In the genomic region with DNA sequence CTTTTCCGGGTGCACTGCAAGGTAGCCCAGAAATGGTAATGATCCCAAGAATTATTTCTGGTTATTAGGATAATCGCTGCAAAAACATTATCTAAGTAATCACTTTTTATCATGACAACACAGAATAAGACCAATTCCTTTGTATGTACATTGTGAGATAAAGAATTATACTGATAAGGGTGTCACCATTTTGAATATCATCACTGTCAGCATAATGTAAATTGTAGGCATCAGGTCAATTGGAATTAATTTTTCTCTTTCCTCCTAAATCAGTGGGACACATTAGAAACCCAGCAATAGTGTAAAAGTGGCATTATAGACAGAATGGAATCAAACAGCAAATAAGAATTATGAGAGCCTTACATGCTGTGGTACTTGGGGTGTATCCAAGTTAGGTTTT, we compare ENCODE assay signal across 34 cellular contexts.
DNase-seq lines count a peak whose midpoint lies in the region; ATAC-seq, FAIRE-seq and TF ChIP-seq lines count a peak whose summit lies in the region.
"Had no signal": no experiment of that assay in that cellular context is flagged by ENCODE, and none has a peak within 500 bp of the region (broad histone marks: within the 10 kb centered on the region; RNA-seq: fewer than 3 reads in every experiment).

No MANE protein-coding gene starts in this region.

- H4K20me1 ChIP-seq in HepG2 (ENCODE audit: insufficient read depth, low read length), result no peaks in the 10 kb centered on the region
- no peaks in the 10 kb centered on the region for H4K20me1 ChIP-seq in IMR-90 (ENCODE audit: insufficient read depth, low read length)
- no peaks in the 10 kb centered on the region for H4K20me1 ChIP-seq in K562 (replicated peaks; ENCODE audit: control insufficient read depth, insufficient read depth, low read length)
- H4K20me1 ChIP-seq: BLaER1; BLaER1 treated with 17β-estradiol and CSF1 and Interleukin-3, amounts not matched to agents 10 nM and 100 nM had no signal

- intact Hi-C loops in HepG2 (cut with micrococcal nuclease; ENCODE audit: unreplicated experiment) (no loop called here), right lobe of liver (cut with DNase I) (no loop called here), IMR-90 (cut with micrococcal nuclease) (no loop called here), K562 (cut with micrococcal nuclease) (no loop called here)

- no peak overlapping the region for H2BK15ac ChIP-seq in IMR-90 (ENCODE audit: low read depth, low read length)

- H2BK5ac ChIP-seq in IMR-90 (ENCODE audit: low read depth, low read length, poor library complexity, severe bottlenecking), result no peak overlapping the region

- dilution Hi-C loops in IMR-90 (cut with HindIII; ENCODE audit: low sequenced_read_pairs, unreplicated experiment), result no loop called here

- no peak overlapping the region for H3K14ac ChIP-seq in IMR-90 (replicated peaks; ENCODE audit: low read depth, low read length)

- H3K4me3 ChIP-seq in HepG2 (replicated peaks in 1 of 3; ENCODE audit: insufficient read depth in 1 of 3, low read depth in 2 of 3, low read length in 3 of 3), result no peak overlapping the region
- H3K4me3 ChIP-seq in right lobe of liver, result no peak overlapping the region
- no peak overlapping the region for H3K4me3 ChIP-seq in A549
- H3K4me3 ChIP-seq in IMR-90 (ENCODE audit: insufficient read depth, low read depth, low read length), result no peak overlapping the region
- no peak overlapping the region for H3K4me3 ChIP-seq in K562
- H3K4me3 ChIP-seq in suprapubic skin, result no peak overlapping the region
- H3K4me3 ChIP-seq: BLaER1; BLaER1 treated with 17β-estradiol and CSF1 and Interleukin-3, amounts not matched to agents 10 nM and 100 nM had no signal

- H3K9ac ChIP-seq in HepG2 (ENCODE audit: insufficient read depth, low read depth, low read length) (no peak overlapping the region), IMR-90 (ENCODE audit: low read depth, low read length) (no peak overlapping the region), K562 (ENCODE audit: insufficient read depth in 1 of 2, low read depth in 2 of 2, low read length in 2 of 2) (no peak overlapping the region)
- H3K9ac ChIP-seq: BLaER1; BLaER1 treated with 17β-estradiol and CSF1 and Interleukin-3, amounts not matched to agents 10 nM and 100 nM had no signal

- TF ChIP-seq EP300 in HepG2 (IDR thresholded peaks at IDR 0.05; ENCODE audit: low read depth in 2 of 2, low read length in 2 of 2), result no peak
- no peak for TF ChIP-seq EP300 in HepG2 (CRISPR knock-in tag; IDR thresholded peaks at IDR 0.05; ENCODE audit: borderline replicate concordance)
- no peak for TF ChIP-seq EP300 in A549 (IDR thresholded peaks at IDR 0.05)
- TF ChIP-seq EP300 in K562 (IDR thresholded peaks at IDR 0.05; ENCODE audit: low read length), result no peak
- TF ChIP-seq EP300 in suprapubic skin (IDR thresholded peaks at IDR 0.05), result no peak

- no TSS peak for BruUV-seq in HepG2 (replicated peaks; lab: Mats Ljungman, UMichigan)
- no TSS peak for BruUV-seq in IMR-90 (replicated peaks; lab: Mats Ljungman, UMichigan)
- no TSS peak for BruUV-seq in K562 (replicated peaks; lab: Mats Ljungman, UMichigan)

- ATAC-seq in HepG2 (no peak), right lobe of liver (no peak), A549 (no peak), IMR-90 (ENCODE audit: low read depth) (no peak), K562 (no peak), HG02571 (IDR thresholded peaks at IDR 0.05; ENCODE audit: unreplicated experiment) (no peak), GM21528 (IDR thresholded peaks at IDR 0.05; ENCODE audit: low FRiP score, unreplicated experiment) (no peak)
- ATAC-seq: CD8-positive, alpha-beta T cell had no signal

- H3K27ac ChIP-seq in HepG2 (ENCODE audit: extremely low read length, insufficient read depth, low read length), result no peak overlapping the region
- no peak overlapping the region for H3K27ac ChIP-seq in right lobe of liver
- no peak overlapping the region for H3K27ac ChIP-seq in A549
- H3K27ac ChIP-seq in IMR-90 (ENCODE audit: insufficient read depth, low read length), result no peak overlapping the region
- no peak overlapping the region for H3K27ac ChIP-seq in K562 (ENCODE audit: extremely low read depth, low read depth, low read length)
- no peak overlapping the region for H3K27ac ChIP-seq in suprapubic skin
- H3K27ac ChIP-seq: 22Rv1; BLaER1; BLaER1 treated with 17β-estradiol and CSF1 and Interleukin-3, amounts not matched to agents 10 nM and 100 nM; C4-2B had no signal

- no peak for TF ChIP-seq RAD21 in HepG2 (CRISPR knock-in tag; IDR thresholded peaks at IDR 0.05)
- no peak for TF ChIP-seq RAD21 in A549 (conservative IDR thresholded peaks at IDR 0.05 in 1 of 2, IDR thresholded peaks at IDR 0.05 in 1 of 2)
- no peak for TF ChIP-seq RAD21 in IMR-90 (IDR thresholded peaks at IDR 0.05; ENCODE audit: low read length)
- TF ChIP-seq RAD21 in K562 (CRISPR knock-in tag; conservative IDR thresholded peaks at IDR 0.05 in 1 of 2, IDR thresholded peaks at IDR 0.05 in 1 of 2), result no peak

- H3K56ac ChIP-seq in IMR-90 (ENCODE audit: extremely low read depth, insufficient read depth, low read length), result no peak overlapping the region

- H3K36me3 ChIP-seq in HepG2 (replicated peaks in 1 of 2; ENCODE audit: control insufficient read depth in 1 of 2, insufficient read depth in 2 of 2, low read length in 2 of 2) (no peaks in the 10 kb centered on the region), right lobe of liver (no peaks in the 10 kb centered on the region), IMR-90 (ENCODE audit: control insufficient read depth, insufficient read depth, low read length) (no peaks in the 10 kb centered on the region), K562 (ENCODE audit: control insufficient read depth, insufficient read depth, low read length) (no peaks in the 10 kb centered on the region), suprapubic skin (no peaks in the 10 kb centered on the region)
- H3K36me3 ChIP-seq: BE2C; BLaER1; BLaER1 treated with 17β-estradiol and CSF1 and Interleukin-3, amounts not matched to agents 10 nM and 100 nM had no signal

- H3K23ac ChIP-seq in IMR-90 (ENCODE audit: low read depth, low read length), result no peak overlapping the region

- CTCF ChIA-PET in HepG2 (lab: Yijun Ruan, JAX; ENCODE audit: low intra/inter-chr PET ratio, low total read pairs), result no interaction called here
- CTCF ChIA-PET in A549 (lab: Yijun Ruan, JAX), result interaction anchor here (1.8 kb wide), 1 partner anchor 21 kb away, joined by 5 read pairs; no protein-coding TSS in a partner anchor
- CTCF ChIA-PET in IMR-90 (lab: Yijun Ruan, JAX), result interaction anchor here (1.5 kb wide), 1 partner anchor 9 kb away, joined by 3 read pairs; no protein-coding TSS in a partner anchor
- CTCF ChIA-PET in K562 (lab: Yijun Ruan, JAX; ENCODE audit: low intra/inter-chr PET ratio), result no interaction called here

- no peak overlapping the region for H3K4ac ChIP-seq in IMR-90 (ENCODE audit: low read depth, low read length)

- no peak for TF ChIP-seq POLR2A in HepG2 (IDR thresholded peaks at IDR 0.05; ENCODE audit: insufficient read depth in 1 of 2, low read depth in 2 of 2, low read length in 2 of 2)
- TF ChIP-seq POLR2A in right lobe of liver (IDR thresholded peaks at IDR 0.05), result no peak
- no peak for TF ChIP-seq POLR2A in A549 (IDR thresholded peaks at IDR 0.05; ENCODE audit: low read length)
- TF ChIP-seq POLR2A in IMR-90 (IDR thresholded peaks at IDR 0.05; ENCODE audit: low read depth, low read length), result no peak
- TF ChIP-seq POLR2A in K562 (conservative IDR thresholded peaks at IDR 0.05), result no peak
- TF ChIP-seq POLR2A in suprapubic skin (IDR thresholded peaks at IDR 0.05), result no peak

- no peak overlapping the region for H2BK120ac ChIP-seq in IMR-90 (ENCODE audit: low read depth, low read length)

- no peak overlapping the region for H4K5ac ChIP-seq in IMR-90 (ENCODE audit: low read depth, low read length)

- H3K79me2 ChIP-seq in HepG2 (ENCODE audit: insufficient read depth, low read length) (no peaks in the 10 kb centered on the region), K562 (ENCODE audit: control insufficient read depth, insufficient read depth, low read length) (no peaks in the 10 kb centered on the region)

- H3K9me3 ChIP-seq in HepG2 (ENCODE audit: low read length) (no peaks in the 10 kb centered on the region), right lobe of liver (no peaks in the 10 kb centered on the region), A549 (no peaks in the 10 kb centered on the region), IMR-90 (ENCODE audit: control insufficient read depth, insufficient read depth, low read length) (no peaks in the 10 kb centered on the region), K562 (replicated peaks; ENCODE audit: control insufficient read depth, insufficient read depth, low read depth, low read length) (no peaks in the 10 kb centered on the region), suprapubic skin (no peaks in the 10 kb centered on the region)
- H3K9me3 ChIP-seq: BE2C; BLaER1; BLaER1 treated with 17β-estradiol and CSF1 and Interleukin-3, amounts not matched to agents 10 nM and 100 nM; Caco-2 had no signal

- H3K27me3 ChIP-seq in HepG2 (ENCODE audit: control insufficient read depth in 1 of 2, insufficient read depth in 2 of 2, low read length in 2 of 2) (no peaks in the 10 kb centered on the region), right lobe of liver (no peaks in the 10 kb centered on the region), IMR-90 (ENCODE audit: control insufficient read depth, insufficient read depth, low read length) (no peaks in the 10 kb centered on the region), K562 (ENCODE audit: control insufficient read depth in 2 of 2, insufficient read depth in 2 of 2, low read length in 2 of 2) (no peaks in the 10 kb centered on the region), suprapubic skin (no peaks in the 10 kb centered on the region)
- H3K27me3 ChIP-seq: BE2C; BLaER1; BLaER1 treated with 17β-estradiol and CSF1 and Interleukin-3, amounts not matched to agents 10 nM and 100 nM had no signal

- H3K4me2 ChIP-seq in HepG2 (ENCODE audit: low read depth, low read length) (no peak overlapping the region), A549 (no peak overlapping the region), IMR-90 (ENCODE audit: low read depth, low read length) (no peak overlapping the region), K562 (ENCODE audit: insufficient read depth, low read length) (no peak overlapping the region)
- H3K4me2 ChIP-seq: BLaER1; BLaER1 treated with 17β-estradiol and CSF1 and Interleukin-3, amounts not matched to agents 10 nM and 100 nM had no signal

- in situ Hi-C loops in HepG2 (cut with HindIII; ENCODE audit: extremely low pct_ligation_motif_present, low pct_unique_long_range_greater_than_20kb), result no loop called here
- in situ Hi-C loops in IMR-90 (cut with MboI; ENCODE audit: low sequenced_read_pairs), result no loop called here
- in situ Hi-C loops in K562 (cut with MboI), result no loop called here

- no peaks in the 10 kb centered on the region for H3K79me1 ChIP-seq in IMR-90 (ENCODE audit: low read depth in 1 of 2, low read length in 2 of 2)

- no peak overlapping the region for H3K18ac ChIP-seq in IMR-90 (ENCODE audit: low read depth, low read length)

- 0 out of 2 replicates have a peak, but pooled peaks cover 2% of the 10 kb centered on the region for H3K9me1 ChIP-seq in IMR-90 (ENCODE audit: insufficient read depth, low read length)
- no peaks in the 10 kb centered on the region for H3K9me1 ChIP-seq in K562 (ENCODE audit: control insufficient read depth, insufficient read depth, low read length)

- no peak for DNase-seq in HepG2 (ENCODE audit: low spot score)
- no peak for DNase-seq in right lobe of liver
- DNase-seq in A549 (ENCODE audit: low read depth in 1 of 2, low spot score in 1 of 2), result no peak
- no peak for DNase-seq in IMR-90
- no peak for DNase-seq in K562 (ENCODE audit: extremely low read depth in 1 of 4, low spot score in 3 of 4)
- DNase-seq in suprapubic skin (ENCODE audit: low spot score in 2 of 2), result no peak
- DNase-seq: 8988T; ACHN; AML-193; BE2C; C1 segment of cervical spinal cord; Caco-2; Calu3; CD4-positive, alpha-beta memory T cell; CD4-positive, alpha-beta T cell; CD4-positive, CD25-positive, alpha-beta regulatory T cell; CD8-positive, alpha-beta memory T cell; CD8-positive, alpha-beta T cell; COR-L47; DMS 273 treated with DMSO at 0.1 percent for 48 hours; DMS153; DMS53; DMS79; DMS79 treated with DMSO at 0.1 percent for 48 hours; DND-41; EL had no signal

- H3K4me1 ChIP-seq in HepG2 (ENCODE audit: insufficient read depth, low read length) (no peaks in the 10 kb centered on the region), right lobe of liver (no peaks in the 10 kb centered on the region), A549 (no peaks in the 10 kb centered on the region), IMR-90 (ENCODE audit: control insufficient read depth, insufficient read depth, low read length) (no peaks in the 10 kb centered on the region), K562 (replicated peaks in 1 of 2; ENCODE audit: control insufficient read depth in 2 of 2, insufficient read depth in 2 of 2, low read length in 2 of 2) (no peaks in the 10 kb centered on the region), suprapubic skin (no peaks in the 10 kb centered on the region)
- H3K4me1 ChIP-seq: BE2C, BLaER1, Caco-2 had no signal

- H4K91ac ChIP-seq in IMR-90 (ENCODE audit: insufficient read depth, low read depth, low read length), result no peak overlapping the region

- no peak for TF ChIP-seq CTCF in HepG2 (CRISPR knock-in tag; IDR thresholded peaks at IDR 0.05)
- TF ChIP-seq CTCF in right lobe of liver (IDR thresholded peaks at IDR 0.05), result no peak
- TF ChIP-seq CTCF in A549 (IDR thresholded peaks at IDR 0.05), result no peak
- no peak for TF ChIP-seq CTCF in IMR-90 (conservative IDR thresholded peaks at IDR 0.05; ENCODE audit: low read depth, low read length)
- TF ChIP-seq CTCF in K562 (IDR thresholded peaks at IDR 0.05 in 2 of 3, conservative IDR thresholded peaks at IDR 0.05 in 1 of 3; ENCODE audit: insufficient read depth in 2 of 3, low read depth in 1 of 3, low read length in 3 of 3), result no peak
- TF ChIP-seq CTCF in suprapubic skin (IDR thresholded peaks at IDR 0.05), result no peak

- H2AFZ ChIP-seq in HepG2 (ENCODE audit: low read length) (no peak overlapping the region), IMR-90 (replicated peaks; ENCODE audit: low read length, poor library complexity) (no peak overlapping the region), K562 (ENCODE audit: low read depth, low read length) (no peak overlapping the region)

- no peak overlapping the region for H2AK9ac ChIP-seq in IMR-90 (replicated peaks; ENCODE audit: low read depth, low read length, poor library complexity)

- no peak overlapping the region for H4K8ac ChIP-seq in IMR-90 (ENCODE audit: low read depth in 2 of 2, low read length in 2 of 2)

- POLR2A ChIA-PET in HepG2 (lab: Yijun Ruan, JAX) (no interaction called here), A549 (lab: Yijun Ruan, JAX) (no interaction called here), IMR-90 (lab: Charles Lee; ENCODE audit: unreplicated experiment) (interaction anchor here (0.5 kb wide), 1 partner anchor 756 kb away, joined by 3 read pairs; no protein-coding TSS in a partner anchor), K562 (lab: Yijun Ruan, JAX) (no interaction called here)

- H2AK5ac ChIP-seq in IMR-90 (ENCODE audit: low read depth, low read length), result no peak overlapping the region

- H2BK20ac ChIP-seq in IMR-90 (ENCODE audit: low read depth, low read length), result no peak overlapping the region

- no peak for FAIRE-seq in HepG2 (lab: Jason Lieb, UNC)
- FAIRE-seq in A549 (lab: Jason Lieb, UNC), result no peak
- FAIRE-seq in K562 (lab: Jason Lieb, UNC), result no peak
- FAIRE-seq: A204.1, D721Med had no signal

- WGBS in HepG2 (ENCODE audit: low lambda C conversion rate), result 62% methylated on average over 2 of the region's 2 CpGs
- WGBS in right lobe of liver (ENCODE audit: insufficient coverage, low coverage, low lambda C conversion rate, missing lambda C conversion rate), result 100% methylated on average over 2 of the region's 2 CpGs
- 81% methylated on average over 2 of the region's 2 CpGs for WGBS in A549 (ENCODE audit: missing lambda C conversion rate)
- WGBS in IMR-90 (ENCODE audit: extremely low coverage in 2 of 2, insufficient read length in 1 of 2), 2 experiments, result no CpG with 5 or more reads among the region's 2 CpGs
- 0% methylated on average over 2 of the region's 2 CpGs for WGBS in K562 (ENCODE audit: insufficient coverage, low coverage, missing lambda C conversion rate)
- 94% methylated on average over 2 of the region's 2 CpGs for WGBS in suprapubic skin

Comparison
In these comparisons a context has a peak if more than half of its experiments do, and no peak if none do; other contexts are left out.
1. CTCF ChIA-PET loops: an anchor here in A549 (1.8 kb wide) and IMR-90 (1.5 kb wide); none called in HepG2 and K562.